ENCODE assay signal across 1 cellular context in genomic region chr2:26475832-26476501, GRCh38.
TF ChIP-seq lines count a peak whose summit lies in the region.

No MANE protein-coding gene starts in this region.

TF ChIP-seq in H1, 55 proteins besides CTCF, POLR2A, EP300 and RAD21:
- no peak for TF ChIP-seq PHF8 (conservative IDR thresholded peaks at IDR 0.05; ENCODE audit: low read depth, low read length)
- TF ChIP-seq RFX5 (IDR thresholded peaks at IDR 0.05; ENCODE audit: borderline replicate concordance, low read depth, low read length): no peak
- peak; percentile 28; the same call in 1 of the 2 replicates for TF ChIP-seq E2F6 (IDR thresholded peaks at IDR 0.05)
- no peak for TF ChIP-seq POLR2AphosphoS5 (IDR thresholded peaks at IDR 0.05; ENCODE audit: low read depth, low read length)
- TF ChIP-seq RNF2 (IDR thresholded peaks at IDR 0.05; ENCODE audit: borderline replicate concordance, low read depth, low read length, missing control alignments, poor library complexity, severe bottlenecking): no peak
- no peak for TF ChIP-seq HDAC2 (IDR thresholded peaks at IDR 0.05; ENCODE audit: borderline replicate concordance in 1 of 2, low read depth in 2 of 2, low read length in 2 of 2)
- no peak for TF ChIP-seq SIX5 (IDR thresholded peaks at IDR 0.05; ENCODE audit: low read depth, low read length)
